Comparison of ENCODE assay signal across 8 cellular contexts in the genomic region with DNA sequence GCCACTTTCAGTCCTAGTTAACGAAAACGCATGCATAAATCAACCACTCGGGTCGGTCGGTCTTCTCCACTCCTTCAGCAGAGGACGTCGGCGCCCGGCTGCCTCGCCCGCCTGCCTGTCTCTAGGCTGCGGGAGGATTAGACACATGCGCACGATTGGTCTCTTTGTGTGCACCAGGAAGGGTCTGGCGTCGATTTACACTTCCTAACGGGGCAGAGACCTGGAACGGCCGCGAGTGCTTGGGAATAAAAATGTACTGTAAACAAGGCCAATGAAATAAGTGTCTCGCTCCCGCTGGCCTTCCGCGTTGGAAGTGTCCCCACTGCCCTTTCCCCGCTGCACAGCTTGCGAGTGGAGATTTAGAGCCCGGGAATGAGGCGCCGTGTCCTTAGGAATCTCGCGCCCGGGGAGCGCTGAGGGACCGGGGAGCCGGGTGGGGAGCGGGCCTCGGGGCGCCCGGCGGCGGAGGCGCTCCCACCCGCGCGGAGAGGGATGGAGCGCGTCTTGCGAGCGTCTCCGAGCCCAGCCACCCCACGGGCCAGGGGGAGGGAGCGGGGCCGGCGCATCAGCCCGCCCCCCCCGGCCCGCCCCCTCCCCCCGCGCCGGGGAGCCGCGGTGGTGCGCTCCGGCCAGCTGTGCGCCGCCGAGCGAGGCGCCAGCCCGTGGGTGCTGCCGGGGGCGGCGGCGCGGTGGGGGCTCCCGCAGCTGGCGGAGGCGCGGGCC. TPM values are rescaled to one million over a fixed set of nuclear protein-coding genes. Genes with fewer than 3 reads are reported as not detected.
DNase-seq lines count a peak whose midpoint lies in the region; ATAC-seq, FAIRE-seq and TF ChIP-seq lines count a peak whose summit lies in the region.

A gene (plus strand): TSS at position 636 of the 723 bp plus-strand sequence.

- peak within 1 kb of the TSS; percentile 39 for H3K27ac Mint-ChIP-seq in stimulated activated naive B cell treated with anti-CD40 and anti-IgM and Interleukin-4, amounts not matched to agents 10 μg/mL and 1 μg/mL and 100 μg/mL, for 72 hours

- no peaks in the 10 kb centered on the region for H3K36me3 Mint-ChIP-seq in stimulated activated naive B cell treated with anti-CD40 and anti-IgM and Interleukin-4, amounts not matched to agents 10 μg/mL and 1 μg/mL and 100 μg/mL, for 72 hours

- TF ChIP-seq RAD21 in A549 (conservative IDR thresholded peaks at IDR 0.05 in 1 of 2, IDR thresholded peaks at IDR 0.05 in 1 of 2) = no peak

- peak within 1 kb of the TSS; percentile 82 for H3K9ac ChIP-seq in NT2/D1 (ENCODE audit: insufficient read length, low read depth)

- peak; percentile 54 to 79; a peak in 5 of 6 replicates for ATAC-seq in A549
- no peak for ATAC-seq in stimulated activated naive B cell treated with anti-CD40 and anti-IgM and Interleukin-4, amounts not matched to agents 10 μg/mL and 1 μg/mL and 100 μg/mL, for 72 hours (replicated peaks)
- no peak for ATAC-seq in esophagus mucosa
- ATAC-seq in HG03196 (IDR thresholded peaks at IDR 0.05; ENCODE audit: unreplicated experiment) = no peak

- H3K27ac ChIP-seq in A549 = no peak within 1 kb of the TSS
- peak within 1 kb of the TSS; percentile 85 to 92 for H3K27ac ChIP-seq in coronary artery

- H3K4me2 ChIP-seq in A549 = peak within 1 kb of the TSS; percentile 94

- DNase-seq in A549 (ENCODE audit: low read depth in 1 of 2, low spot score in 1 of 2) (peak; percentile 12 to 16), HEK293T (ENCODE audit: extremely low spot score) (peak; percentile 66), NT2/D1 (ENCODE audit: low read depth, low spot score) (peak; percentile 51), coronary artery (ENCODE audit: low spot score) (peak; percentile 77), kidney tubule cell (ENCODE audit: low spot score) (peak; percentile 66)
- DNase-seq in stimulated activated naive B cell treated with anti-CD40 and anti-IgM and Interleukin-4, amounts not matched to agents 10 μg/mL and 1 μg/mL and 100 μg/mL, for 72 hours = no peak

- no peaks in the 10 kb centered on the region for H3K9me3 Mint-ChIP-seq in stimulated activated naive B cell treated with anti-CD40 and anti-IgM and Interleukin-4, amounts not matched to agents 10 μg/mL and 1 μg/mL and 100 μg/mL, for 72 hours

- peak within 1 kb of the TSS; percentile 3 to 39 for H3K4me3 Mint-ChIP-seq in stimulated activated naive B cell treated with anti-CD40 and anti-IgM and Interleukin-4, amounts not matched to agents 10 μg/mL and 1 μg/mL and 100 μg/mL, for 72 hours

- H3K9me3 ChIP-seq in A549 = no peaks in the 10 kb centered on the region
- H3K9me3 ChIP-seq in NT2/D1 (ENCODE audit: insufficient read depth, low read length) = no peaks in the 10 kb centered on the region

- WGBS in A549 (ENCODE audit: missing lambda C conversion rate) = 4% methylated on average over 11 of the region's 79 CpGs

- H3K4me3 ChIP-seq in A549 = peak within 1 kb of the TSS; percentile 49
- H3K4me3 ChIP-seq in NT2/D1 (ENCODE audit: insufficient read length, low read depth) = peak within 1 kb of the TSS; percentile 68
- peak within 1 kb of the TSS; percentile 82 for H3K4me3 ChIP-seq in coronary artery

- FAIRE-seq in A549 (lab: Jason Lieb, UNC) = no peak

- H3K4me1 ChIP-seq in A549 = peaks cover 7% of the 10 kb centered on the region; the same call in 1 of the 3 replicates
- H3K4me1 ChIP-seq in NT2/D1 (ENCODE audit: insufficient read depth, insufficient read length) = no peaks in the 10 kb centered on the region

- peaks cover 37 to 38% of the 10 kb centered on the region in 2 donors for H3K27me3 Mint-ChIP-seq in stimulated activated naive B cell treated with anti-CD40 and anti-IgM and Interleukin-4, amounts not matched to agents 10 μg/mL and 1 μg/mL and 100 μg/mL, for 72 hours

- POLR2A ChIA-PET in A549 (lab: Yijun Ruan, JAX) = no interaction called here
- POLR2A ChIA-PET in HEK293T (lab: Yijun Ruan, JAX) = no interaction called here

- CTCF ChIA-PET in A549 (lab: Yijun Ruan, JAX) (no interaction called here), HEK293T (lab: Yijun Ruan, JAX) (no interaction called here)

- H3K36me3 ChIP-seq in NT2/D1 (ENCODE audit: insufficient read depth, insufficient read length, low read length) = no peaks in the 10 kb centered on the region

- no peak for TF ChIP-seq CTCF in A549 (IDR thresholded peaks at IDR 0.05)
- TF ChIP-seq CTCF in coronary artery (IDR thresholded peaks at IDR 0.05) = no peak

- H3K27me3 ChIP-seq in NT2/D1 (ENCODE audit: insufficient read depth, insufficient read length) = peaks cover 24% of the 10 kb centered on the region

- no peak for TF ChIP-seq EP300 in A549 (IDR thresholded peaks at IDR 0.05)

- no peak for TF ChIP-seq POLR2A in A549 (IDR thresholded peaks at IDR 0.05; ENCODE audit: low read length)

- peaks cover 2 to 6% of the 10 kb centered on the region in 2 donors for H3K4me1 Mint-ChIP-seq in stimulated activated naive B cell treated with anti-CD40 and anti-IgM and Interleukin-4, amounts not matched to agents 10 μg/mL and 1 μg/mL and 100 μg/mL, for 72 hours

TF ChIP-seq in A549, 52 proteins besides CTCF, POLR2A, EP300 and RAD21:
- TF ChIP-seq NR3C1 (IDR thresholded peaks at IDR 0.05) = no peak
- TF ChIP-seq, protein P1, sequence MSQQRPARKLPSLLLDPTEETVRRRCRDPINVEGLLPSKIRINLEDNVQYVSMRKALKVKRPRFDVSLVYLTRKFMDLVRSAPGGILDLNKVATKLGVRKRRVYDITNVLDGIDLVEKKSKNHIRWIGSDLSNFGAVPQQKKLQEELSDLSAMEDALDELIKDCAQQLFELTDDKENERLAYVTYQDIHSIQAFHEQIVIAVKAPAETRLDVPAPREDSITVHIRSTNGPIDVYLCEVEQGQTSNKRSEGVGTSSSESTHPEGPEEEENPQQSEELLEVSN (IDR thresholded peaks at IDR 0.05; ENCODE audit: borderline replicate concordance, low read depth) = 0 out of 2 replicates have a peak, but pooled peaks have one; percentile 27

TF ChIP-seq in HEK293T, 16 proteins besides CTCF, POLR2A, EP300 and RAD21:
- TF ChIP-seq L3MBTL2 (conservative IDR thresholded peaks at IDR 0.05) = peak; percentile 61
- no peak for TF ChIP-seq ARNT (IDR thresholded peaks at IDR 0.05)
- no peak for TF ChIP-seq LEF1 (IDR thresholded peaks at IDR 0.05; ENCODE audit: borderline replicate concordance)

RNA-seq across cellular contexts. Expression of the gene that starts here (rescaled TPM):
- polyA plus RNA-seq in A549 (2011; rRNA removed) = not detected in 2 replicates
- not detected in 2 replicates for polyA plus RNA-seq in A549 (2012; cell fraction: cytosol; rRNA removed)
- not detected in 2 replicates for polyA plus RNA-seq in A549 (2012; cell fraction: nucleus; rRNA removed)
- polyA plus RNA-seq in A549 (2017; fragmentation: RNase III; extraction: RNeasy Plus Mini Kit Qiagen cat#74134 plus additional on column Dnase treatment) = not detected in 3 replicates
- not detected in 2 replicates for polyA minus RNA-seq in A549 (2011; rRNA and poly(A)+ RNA removed)
- total RNA-seq in esophagus mucosa = 0.04 TPM

Comparison
In these comparisons a context has a peak if more than half of its experiments do, and no peak if none do; other contexts are left out.
1. Peak in DNase-seq, ATAC-seq, H3K4me3 ChIP-seq and H3K4me2 ChIP-seq in A549; RNA of the gene not detected or under 1 TPM.
2. H3K27ac ChIP-seq: peak in coronary artery (2 of 2); none in A549 (0 of 2).
3. Peak in every context shown above with its lines, with median percentiles within 50 percentile points of each other: H3K4me3 ChIP-seq.